In genomic region chr7:152854386-152854785, GRCh38 we compare ENCODE assay signal across 6 cellular contexts.
"Had no signal": no experiment of that assay in that cellular context is flagged by ENCODE, and none has a peak within 500 bp of the region (broad histone marks: within the 10 kb centered on the region; RNA-seq: fewer than 3 reads in every experiment).

No MANE protein-coding gene starts in this region.

- H3K4me3 Mint-ChIP-seq: HFFc6 had no signal

- H3K9me3 ChIP-seq: HAP-1 had no signal

- H3K9ac ChIP-seq: GM23248 had no signal

- H3K4me1 ChIP-seq: HAP-1 had no signal

- H3K27ac ChIP-seq: GM23248 had no signal

- H3K36me3 ChIP-seq: HAP-1 had no signal

- H2AFZ ChIP-seq: GM23248 had no signal

- H3K4me3 ChIP-seq: GM23248, HAP-1 had no signal

- DNase-seq: GM23248, GOT3, H7, HFFc6, IMR-90 had no signal

- H3K9me3 Mint-ChIP-seq: HFFc6 had no signal

- H3K27ac Mint-ChIP-seq: HFFc6 had no signal
